In the genomic region with DNA sequence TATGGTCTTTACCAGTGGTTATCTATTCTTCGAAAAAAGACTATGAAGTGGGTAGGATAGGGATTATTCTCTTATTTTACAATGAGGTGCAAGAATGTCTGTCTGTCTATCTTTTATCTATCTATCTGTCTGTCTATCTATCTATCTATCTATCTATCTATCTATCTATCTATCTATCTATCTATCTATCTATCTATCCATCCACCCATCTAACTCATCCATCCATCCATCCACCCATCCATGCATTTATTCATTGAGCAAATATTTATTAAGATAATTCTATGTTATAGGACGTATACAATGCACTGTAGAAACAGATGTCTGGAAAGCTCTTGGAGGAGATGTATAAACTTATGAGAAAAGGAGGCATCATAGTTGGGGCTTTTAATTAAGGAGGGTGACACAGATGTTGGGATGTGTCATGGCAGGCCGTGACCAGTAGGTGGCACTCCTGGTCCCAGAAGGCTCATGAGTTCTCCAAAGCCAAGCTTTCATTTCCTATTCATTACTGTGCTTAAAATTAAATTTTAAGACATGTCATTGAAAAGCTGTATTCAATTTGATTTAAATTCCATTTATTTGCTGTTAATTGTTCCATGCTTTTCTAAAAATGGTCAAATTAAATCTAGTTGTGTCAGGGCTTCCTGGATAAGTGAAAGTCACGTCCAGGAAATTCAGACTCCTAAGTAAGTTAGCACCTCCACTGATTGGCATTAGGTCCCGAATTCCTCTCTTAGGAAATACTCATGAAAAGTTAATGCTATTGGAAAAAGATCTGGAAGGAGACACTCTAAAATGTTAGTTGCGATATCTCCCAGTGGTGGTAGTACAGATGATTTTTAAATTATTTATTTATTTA, we compare ENCODE assay signal across 8 cellular contexts. TPM values are rescaled to one million over a fixed set of nuclear protein-coding genes. Genes with fewer than 3 reads are reported as not detected.
DNase-seq lines count a peak whose midpoint lies in the region; ATAC-seq and TF ChIP-seq lines count a peak whose summit lies in the region.

No MANE protein-coding gene starts in this region.

- no peak for TF ChIP-seq POLR2A in esophagus muscularis mucosa (IDR thresholded peaks at IDR 0.05; ENCODE audit: low read depth)

- H3K4me1 ChIP-seq in esophagus muscularis mucosa, result peaks cover 0 to 3% (median 0%) of the 10 kb centered on the region in 4 donors
- peaks cover 0 to 2% (median 0%) of the 10 kb centered on the region in 5 donors for H3K4me1 ChIP-seq in subcutaneous abdominal adipose tissue (ENCODE audit: control insufficient read depth in 5 of 5, insufficient read depth in 5 of 5, low read length in 5 of 5)

- H3K9ac ChIP-seq in neural cell (ENCODE audit: low read length) (no peak overlapping the region), subcutaneous abdominal adipose tissue (ENCODE audit: low read length in 5 of 5) (no peak overlapping the region)

- no peak overlapping the region for H2AFZ ChIP-seq in neural cell (ENCODE audit: low read depth, low read length)

- 46% methylated on average over 6 of the region's 6 CpGs for WGBS in esophagus muscularis mucosa

- H3K9me3 ChIP-seq in esophagus muscularis mucosa (no peaks in the 10 kb centered on the region), neural cell (ENCODE audit: low read length) (no peaks in the 10 kb centered on the region), subcutaneous abdominal adipose tissue (ENCODE audit: control insufficient read depth in 5 of 5, low read length in 5 of 5) (no peaks in the 10 kb centered on the region)

- no peaks in the 10 kb centered on the region for H3K27me3 ChIP-seq in esophagus muscularis mucosa
- H3K27me3 ChIP-seq in neural cell (ENCODE audit: insufficient read depth, low read depth, low read length), result no peaks in the 10 kb centered on the region
- H3K27me3 ChIP-seq in subcutaneous abdominal adipose tissue (ENCODE audit: control insufficient read depth in 5 of 5, insufficient read depth in 4 of 5, low read length in 5 of 5), result peaks cover 0 to 3% (median 0%) of the 10 kb centered on the region in 5 donors

- H3K4me2 ChIP-seq in neural cell (ENCODE audit: low read length), result no peak overlapping the region

- intact Hi-C loops in esophagus muscularis mucosa (cut with DNase I), result loop anchor here (5.0 kb wide), 1 partner anchor 293 kb away; no protein-coding TSS in a partner anchor

- peak; percentile 36 for DNase-seq in NCI-H510A treated with DMSO at 0.1 percent for 48 hours (lab: John Stamatoyannopoulos, UW)
- no peak for DNase-seq in NCI-H510A (lab: John Stamatoyannopoulos, UW)
- peak; percentile 11 for DNase-seq in NOMO-1 treated with dmso at 0.1 percent for 144 hours (lab: John Stamatoyannopoulos, UW; ENCODE audit: unreplicated experiment)
- DNase-seq in activated T-cell treated with anti-CD3 and anti-CD28 coated beads, Interleukin-2, amount 50 U/mL, for 1 hour, result peak; percentile 62
- peak; percentile 89 for DNase-seq in esophagus muscularis mucosa (ENCODE audit: extremely low spot score)

- peak; percentile 59 for ATAC-seq in HG03060 (IDR thresholded peaks at IDR 0.05; ENCODE audit: low read depth, unreplicated experiment)

- TF ChIP-seq EP300 in esophagus muscularis mucosa (IDR thresholded peaks at IDR 0.05) (no peak), neural cell (conservative IDR thresholded peaks at IDR 0.05; ENCODE audit: poor library complexity, severe bottlenecking) (no peak)

- H4K20me1 ChIP-seq in neural cell (ENCODE audit: insufficient read depth), result no peaks in the 10 kb centered on the region

- TF ChIP-seq RAD21 in neural cell (conservative IDR thresholded peaks at IDR 0.05), result peak; percentile 78

- H3K9me2 ChIP-seq in neural cell (ENCODE audit: insufficient read depth, low read length), result no peaks in the 10 kb centered on the region

- H3K4me3 ChIP-seq in esophagus muscularis mucosa (peak overlapping the region in 2 of 4 donors; percentile 21 to 33), neural cell (ENCODE audit: low read length) (no peak overlapping the region), subcutaneous abdominal adipose tissue (ENCODE audit: low read depth in 1 of 5, low read length in 5 of 5) (peak overlapping the region in 3 of 5 donors; percentile 16 to 55 (median 42))

- H3K36me3 ChIP-seq in esophagus muscularis mucosa (no peaks in the 10 kb centered on the region), neural cell (ENCODE audit: insufficient read depth, low read length) (no peaks in the 10 kb centered on the region), subcutaneous abdominal adipose tissue (ENCODE audit: control insufficient read depth in 5 of 5, insufficient read depth in 5 of 5, low read length in 5 of 5) (no peaks in the 10 kb centered on the region)

- no peaks in the 10 kb centered on the region for H3K79me2 ChIP-seq in neural cell (replicated peaks; ENCODE audit: insufficient read depth, low read length)

- no peaks in the 10 kb centered on the region for H3F3A ChIP-seq in neural cell (ENCODE audit: insufficient read depth, low read length, poor library complexity, severe bottlenecking)

- H3K27ac ChIP-seq in esophagus muscularis mucosa (replicated peaks in 1 of 4) (no peak overlapping the region), neural cell (ENCODE audit: low read length) (no peak overlapping the region), subcutaneous abdominal adipose tissue (ENCODE audit: low read depth, low read length) (no peak overlapping the region)

- TF ChIP-seq CTCF in esophagus muscularis mucosa (IDR thresholded peaks at IDR 0.05) (peak; percentile 85 to 97 (median 89)), neural cell (IDR thresholded peaks at IDR 0.05; ENCODE audit: poor library complexity, severe bottlenecking) (peak; percentile 82)

TF ChIP-seq in neural cell, 6 proteins besides CTCF, POLR2A, EP300 and RAD21:
- peak; percentile 81 for TF ChIP-seq SMC3 (conservative IDR thresholded peaks at IDR 0.05; ENCODE audit: poor library complexity)
- TF ChIP-seq MXI1 (conservative IDR thresholded peaks at IDR 0.05; ENCODE audit: poor library complexity, severe bottlenecking), result no peak

RNA-seq across cellular contexts. Expression of a gene that starts 19.0 kb away (rescaled TPM):
- under 1 TPM in 1 of 4 donors, not detected in 3; 0.17 TPM for total RNA-seq in esophagus muscularis mucosa
- polyA plus RNA-seq in neural cell, result 0.07 and 0.26 TPM in 2 replicates
- polyA minus RNA-seq in neural cell, result 1.0 TPM in 1 of 2 replicates, not detected in the other

RNA-seq across cellular contexts. Expression of a gene that starts 57.9 kb away (rescaled TPM):
- not detected for total RNA-seq in esophagus muscularis mucosa
- polyA plus RNA-seq in neural cell, result not detected in 2 replicates
- not detected in 2 replicates for polyA minus RNA-seq in neural cell
